19 cellular contexts compared by ENCODE assay signal in the genomic region with DNA sequence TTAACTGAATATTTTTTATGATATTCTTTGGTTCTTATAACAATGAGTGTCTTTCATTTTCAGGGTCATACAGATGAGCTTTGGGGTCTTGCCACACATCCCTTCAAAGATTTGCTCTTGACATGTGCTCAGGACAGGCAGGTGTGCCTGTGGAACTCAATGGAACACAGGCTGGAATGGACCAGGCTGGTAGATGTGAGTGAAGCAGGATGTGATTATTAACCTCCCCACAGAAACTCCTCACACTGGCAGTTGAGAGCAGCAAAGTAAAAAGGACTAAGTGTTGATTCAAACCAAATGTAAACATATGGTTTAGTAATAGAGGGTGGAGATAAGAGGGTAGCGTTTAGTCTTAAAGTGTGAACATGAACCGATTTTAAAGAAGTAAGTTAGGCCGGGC.
"Had no signal": no experiment of that assay in that cellular context is flagged by ENCODE, and none has a peak within 500 bp of the region (broad histone marks: within the 10 kb centered on the region; RNA-seq: fewer than 3 reads in every experiment).

No MANE protein-coding gene starts in this region.

- H3K27ac ChIP-seq: heart right ventricle, spleen, tibial artery, WERI-Rb-1 had no signal

- H3K27ac Mint-ChIP-seq: activated naive CD4-positive, alpha-beta T cell treated with anti-CD3 and anti-CD28 coated beads, Interleukin-2, amount 10 ng/mL, durations not matched to agents 7 days and 5 days; activated naive CD8-positive, alpha-beta T cell treated with anti-CD3 and anti-CD28 coated beads, Interleukin-2, amount 50 U/mL, for 24 hours; natural killer cell; stimulated activated naive CD8-positive, alpha-beta T cell treated with anti-CD3 and anti-CD28 coated beads, Interleukin-15, amount 100 ng/mL, for 72 hours; T-helper 2 cell treated with Interferon-gamma antibody and Interleukin-4, amounts not matched to agents 5 μg/mL and 100 μg/mL, for 36 hours had no signal

- H3K9me3 ChIP-seq: heart right ventricle, spleen, tibial artery had no signal

- H3K9me3 Mint-ChIP-seq: activated naive CD4-positive, alpha-beta T cell treated with anti-CD3 and anti-CD28 coated beads, Interleukin-2, amount 10 ng/mL, durations not matched to agents 7 days and 5 days; activated naive CD8-positive, alpha-beta T cell treated with anti-CD3 and anti-CD28 coated beads, Interleukin-2, amount 50 U/mL, for 24 hours; natural killer cell; stimulated activated naive CD8-positive, alpha-beta T cell treated with anti-CD3 and anti-CD28 coated beads, Interleukin-15, amount 100 ng/mL, for 72 hours; T-helper 2 cell treated with Interferon-gamma antibody and Interleukin-4, amounts not matched to agents 5 μg/mL and 100 μg/mL, for 36 hours had no signal

- DNase-seq: activated CD4-positive, alpha-beta T cell treated with anti-CD3 and anti-CD28 coated beads for 1 hour; activated CD4-positive, alpha-beta T cell treated with anti-CD3 and anti-CD28 coated beads, Interleukin-2, amount 50 U/mL, for 1 hour; activated CD8-positive, alpha-beta memory T cell treated with anti-CD3 and anti-CD28 coated beads, Interleukin-2, amount 50 U/mL, for 4 hours; activated effector memory CD4-positive, alpha-beta T cell treated with Interleukin-2 at 50 U/mL for 16 hours; activated naive CD4-positive, alpha-beta T cell treated with anti-CD3 and anti-CD28 coated beads, Interleukin-2, amount 10 ng/mL, durations not matched to agents 7 days and 5 days; activated naive CD8-positive, alpha-beta T cell treated with anti-CD3 and anti-CD28 coated beads, Interleukin-2, amount 50 U/mL, for 24 hours; activated T-cell treated with anti-CD3 and anti-CD28 coated beads, Interleukin-2, amount 50 U/mL, for 48 hours; cortex of kidney; heart right ventricle; mammary epithelial cell; midbrain; natural killer cell; spleen; stimulated activated CD4-positive, alpha-beta T cell treated with anti-CD3 and anti-CD28 coated beads, Interleukin-4, amount 100 ng/mL, for 24 hours; stimulated activated naive CD8-positive, alpha-beta T cell treated with anti-CD3 and anti-CD28 coated beads, Interleukin-15, amount 100 ng/mL, for 72 hours; tibial artery; WERI-Rb-1 had no signal

- H3K27me3 ChIP-seq: cardiac muscle cell, heart right ventricle, spleen, tibial artery had no signal

- H3K4me3 Mint-ChIP-seq: activated naive CD4-positive, alpha-beta T cell treated with anti-CD3 and anti-CD28 coated beads, Interleukin-2, amount 10 ng/mL, durations not matched to agents 7 days and 5 days; activated naive CD8-positive, alpha-beta T cell treated with anti-CD3 and anti-CD28 coated beads, Interleukin-2, amount 50 U/mL, for 24 hours; natural killer cell; stimulated activated naive CD8-positive, alpha-beta T cell treated with anti-CD3 and anti-CD28 coated beads, Interleukin-15, amount 100 ng/mL, for 72 hours; T-helper 2 cell treated with Interferon-gamma antibody and Interleukin-4, amounts not matched to agents 5 μg/mL and 100 μg/mL, for 36 hours had no signal

- H3K27me3 Mint-ChIP-seq: activated naive CD4-positive, alpha-beta T cell treated with anti-CD3 and anti-CD28 coated beads, Interleukin-2, amount 10 ng/mL, durations not matched to agents 7 days and 5 days; activated naive CD8-positive, alpha-beta T cell treated with anti-CD3 and anti-CD28 coated beads, Interleukin-2, amount 50 U/mL, for 24 hours; stimulated activated naive CD8-positive, alpha-beta T cell treated with anti-CD3 and anti-CD28 coated beads, Interleukin-15, amount 100 ng/mL, for 72 hours had no signal

- ATAC-seq: activated naive CD8-positive, alpha-beta T cell treated with anti-CD3 and anti-CD28 coated beads, Interleukin-2, amount 50 U/mL, for 24 hours; heart right ventricle; natural killer cell; stimulated activated naive CD8-positive, alpha-beta T cell treated with anti-CD3 and anti-CD28 coated beads, Interleukin-15, amount 100 ng/mL, for 72 hours had no signal
